8 cellular contexts compared by ENCODE assay signal in genomic region chr18:49562481-49563129, GRCh38. TPM values are rescaled to one million over a fixed set of nuclear protein-coding genes. Genes with fewer than 3 reads are reported as not detected.
DNase-seq lines count a peak whose midpoint lies in the region; ATAC-seq and TF ChIP-seq lines count a peak whose summit lies in the region.

No MANE protein-coding gene starts in this region.

- H3K27ac Mint-ChIP-seq in activated CD4-positive, alpha-beta memory T cell treated with anti-CD3 and anti-CD28 coated beads, Interleukin-2, amount 10 ng/mL, durations not matched to agents 7 days and 5 days = no peak overlapping the region
- no peak overlapping the region for H3K27ac Mint-ChIP-seq in osteocyte (ENCODE audit: unreplicated experiment)

- no peak for TF ChIP-seq POLR2A in heart left ventricle (IDR thresholded peaks at IDR 0.05)

- H3K4me3 ChIP-seq in H7 (ENCODE audit: insufficient read depth, low read depth, low read length) = peak overlapping the region; percentile 48
- peak overlapping the region in 9 of 12 donors; percentile 14 to 55 (median 45) for H3K4me3 ChIP-seq in heart left ventricle

- no peaks in the 10 kb centered on the region for H3K9me3 Mint-ChIP-seq in activated CD4-positive, alpha-beta memory T cell treated with anti-CD3 and anti-CD28 coated beads, Interleukin-2, amount 10 ng/mL, durations not matched to agents 7 days and 5 days
- no peaks in the 10 kb centered on the region for H3K9me3 Mint-ChIP-seq in osteocyte (ENCODE audit: unreplicated experiment)

- WGBS in heart left ventricle, 4 donors = 41 to 51% (median 45%) methylated on average over 11 of the region's 11 CpGs

- no peaks in the 10 kb centered on the region for H3K36me3 ChIP-seq in H7 (replicated peaks; ENCODE audit: control insufficient read depth, insufficient read depth, low read length)
- H3K36me3 ChIP-seq in heart left ventricle = no peaks in the 10 kb centered on the region

- H3K27ac ChIP-seq in heart left ventricle = no peak overlapping the region

- H3K27me3 Mint-ChIP-seq in activated CD4-positive, alpha-beta memory T cell treated with anti-CD3 and anti-CD28 coated beads, Interleukin-2, amount 10 ng/mL, durations not matched to agents 7 days and 5 days = peaks cover 72% of the 10 kb centered on the region
- H3K27me3 Mint-ChIP-seq in osteocyte (ENCODE audit: unreplicated experiment) = peaks cover 89% of the 10 kb centered on the region

- H3K4me1 ChIP-seq in heart left ventricle = peaks cover 3 to 35% (median 21%) of the 10 kb centered on the region in 12 donors

- no peaks in the 10 kb centered on the region for H3K36me3 Mint-ChIP-seq in activated CD4-positive, alpha-beta memory T cell treated with anti-CD3 and anti-CD28 coated beads, Interleukin-2, amount 10 ng/mL, durations not matched to agents 7 days and 5 days (ENCODE audit: low read depth)
- no peaks in the 10 kb centered on the region for H3K36me3 Mint-ChIP-seq in osteocyte (ENCODE audit: unreplicated experiment)

- TF ChIP-seq CTCF in heart left ventricle (IDR thresholded peaks at IDR 0.05) = no peak
- no peak for TF ChIP-seq CTCF in osteocyte (IDR thresholded peaks at IDR 0.05)
- no peak for TF ChIP-seq CTCF in GM10248 (IDR thresholded peaks at IDR 0.05; ENCODE audit: control extremely low read depth, extremely low read depth, low read depth, missing control alignments)

- H3K27me3 ChIP-seq in H7 (ENCODE audit: control insufficient read depth, insufficient read depth, low read length) = peaks cover 34% of the 10 kb centered on the region
- H3K27me3 ChIP-seq in heart left ventricle = peaks cover 12 to 53% (median 38%) of the 10 kb centered on the region in 9 donors

- CTCF ChIA-PET in activated CD4-positive, alpha-beta memory T cell treated with anti-CD3 and anti-CD28 coated beads, Interleukin-2, amount 10 ng/mL, durations not matched to agents 7 days and 5 days (lab: Charles Lee) = no interaction called here
- CTCF ChIA-PET in GM10248 (lab: Yijun Ruan, JAX) = interaction anchor here (1.6 kb wide), 1 partner anchor 12 kb away, joined by 3 read pairs; no protein-coding TSS in a partner anchor

- intact Hi-C loops in heart left ventricle (cut with DNase I) = loop anchor here in 9 of 10 donors (2.0 to 10.0 kb wide), 9 partner anchors 62 to 295 kb away; no protein-coding TSS in a partner anchor

- POLR2A ChIA-PET in activated CD4-positive, alpha-beta memory T cell treated with anti-CD3 and anti-CD28 coated beads, Interleukin-2, amount 10 ng/mL, durations not matched to agents 7 days and 5 days (lab: Charles Lee) = no interaction called here
- POLR2A ChIA-PET in GM10248 (lab: Yijun Ruan, JAX) = no interaction called here

- H3K4me3 Mint-ChIP-seq in activated CD4-positive, alpha-beta memory T cell treated with anti-CD3 and anti-CD28 coated beads, Interleukin-2, amount 10 ng/mL, durations not matched to agents 7 days and 5 days = peak overlapping the region; percentile 23
- peak overlapping the region; percentile 70 for H3K4me3 Mint-ChIP-seq in osteocyte (ENCODE audit: unreplicated experiment)

- peak in 3 of 4 donors; percentile 40 to 61 (median 47) for ATAC-seq in heart left ventricle
- ATAC-seq in GM19467 (IDR thresholded peaks at IDR 0.05; ENCODE audit: unreplicated experiment) = no peak
- ATAC-seq in GM21619 (IDR thresholded peaks at IDR 0.05; ENCODE audit: unreplicated experiment) = no peak

- DNase-seq in H7 (peak; percentile 68), heart left ventricle (peak in 1 of 5 donors; percentile 8), osteocyte (ENCODE audit: extremely low spot score, unreplicated experiment) (no peak), GM10248 (ENCODE audit: extremely low spot score) (no peak), cerebellar cortex (ENCODE audit: low spot score) (no peak)
- DNase-seq in activated CD4-positive, alpha-beta memory T cell treated with anti-CD3 and anti-CD28 coated beads, Interleukin-2, amount 10 ng/mL, durations not matched to agents 7 days and 5 days = no peak

- H3K9me3 ChIP-seq in heart left ventricle = no peaks in the 10 kb centered on the region

- peaks cover 29% of the 10 kb centered on the region for H3K4me1 Mint-ChIP-seq in activated CD4-positive, alpha-beta memory T cell treated with anti-CD3 and anti-CD28 coated beads, Interleukin-2, amount 10 ng/mL, durations not matched to agents 7 days and 5 days
- H3K4me1 Mint-ChIP-seq in osteocyte (ENCODE audit: unreplicated experiment) = peaks cover 20% of the 10 kb centered on the region

RNA-seq across cellular contexts. Expression of gene LIPG, which starts 0.7 kb away (rescaled TPM):
- 5.5 and 7.2 TPM in 2 replicates for total RNA-seq in H7 (2014; rRNA removed; shearing (Covaris generic))
- total RNA-seq in activated CD4-positive, alpha-beta memory T cell treated with anti-CD3 and anti-CD28 coated beads, Interleukin-2, amount 10 ng/mL, durations not matched to agents 7 days and 5 days = not detected
- total RNA-seq in heart left ventricle (10 to 100 TPM in 1 of 9 donors, 1 to 10 TPM in 2, under 1 TPM in 3, not detected in 3; 0.20 to 12.1 (median 1.1) TPM), osteocyte (not detected in 2 replicates)
- polyA plus RNA-seq in heart left ventricle = 1 to 10 TPM in 1 of 2 donors, under 1 TPM in 1; 0.04 to 7.2 TPM

Comparison
In these comparisons a context has a peak if more than half of its experiments do, and no peak if none do; other contexts are left out.
1. ATAC-seq: peak in heart left ventricle (3 of 4); none in GM19467 (single experiment) and GM21619 (single experiment).